13 cellular contexts compared by ENCODE assay signal in genomic region chr1:207327994-207328393, GRCh38. TPM values are rescaled to one million over a fixed set of nuclear protein-coding genes. Genes with fewer than 3 reads are reported as not detected.
DNase-seq lines count a peak whose midpoint lies in the region; ATAC-seq and TF ChIP-seq lines count a peak whose summit lies in the region.
"Had no signal": no experiment of that assay in that cellular context is flagged by ENCODE, and none has a peak within 500 bp of the region (broad histone marks: within the 10 kb centered on the region; RNA-seq: fewer than 3 reads in every experiment).

No MANE protein-coding gene starts in this region.

- peaks cover under 1% of the 10 kb centered on the region for H3K9me3 Mint-ChIP-seq in activated naive CD4-positive, alpha-beta T cell treated with anti-CD3 and anti-CD28 coated beads, Interleukin-2, amount 10 ng/mL, durations not matched to agents 7 days and 5 days
- H3K9me3 Mint-ChIP-seq in stimulated activated effector memory CD8-positive, alpha-beta T cell treated with anti-CD3 and anti-CD28 coated beads, Interleukin-12 subunit alpha, Interleukin-12 subunit beta, amount 100 ng/mL, for 72 hours: peaks cover under 1% of the 10 kb centered on the region

- H3K27me3 Mint-ChIP-seq in activated naive CD4-positive, alpha-beta T cell treated with anti-CD3 and anti-CD28 coated beads, Interleukin-2, amount 10 ng/mL, durations not matched to agents 7 days and 5 days: no peaks in the 10 kb centered on the region
- no peaks in the 10 kb centered on the region for H3K27me3 Mint-ChIP-seq in T-helper 17 cell
- H3K27me3 Mint-ChIP-seq: activated T-helper 17 cell treated with anti-CD3 and anti-CD28 coated beads, Interleukin-2, amount 50 U/mL, for 72 hours had no signal

- H3K27me3 ChIP-seq in vagina: no peaks in the 10 kb centered on the region

- H3K36me3 Mint-ChIP-seq in activated naive CD4-positive, alpha-beta T cell treated with anti-CD3 and anti-CD28 coated beads, Interleukin-2, amount 10 ng/mL, durations not matched to agents 7 days and 5 days: peaks cover 82% of the 10 kb centered on the region
- peaks cover 18% of the 10 kb centered on the region for H3K36me3 Mint-ChIP-seq in T-helper 17 cell (ENCODE audit: low read depth)
- H3K36me3 Mint-ChIP-seq in stimulated activated effector memory CD8-positive, alpha-beta T cell treated with anti-CD3 and anti-CD28 coated beads, Interleukin-12 subunit alpha, Interleukin-12 subunit beta, amount 100 ng/mL, for 72 hours: peaks cover 94% of the 10 kb centered on the region

- intact Hi-C loops in lower leg skin (cut with DNase I; ENCODE audit: low total_unique reads) (no loop called here), vagina (cut with DNase I) (no loop called here)

- H3K36me3 ChIP-seq in vagina: peaks cover 0 to 78% of the 10 kb centered on the region in 2 donors

- no peak for DNase-seq in activated naive CD4-positive, alpha-beta T cell treated with anti-CD3 and anti-CD28 coated beads, Interleukin-2, amount 10 ng/mL, durations not matched to agents 7 days and 5 days
- no peak for DNase-seq in activated naive CD4-positive, alpha-beta T cell treated with anti-CD3 and anti-CD28 coated beads, Interleukin-2, amount 50 U/mL, for 16 hours
- DNase-seq in T-helper 17 cell: no peak
- DNase-seq in erythroblast (lab: John Stamatoyannopoulos, UW): peak; percentile 27 to 33
- DNase-seq in stimulated activated effector memory CD8-positive, alpha-beta T cell treated with anti-CD3 and anti-CD28 coated beads, Interleukin-12 subunit alpha, Interleukin-12 subunit beta, amount 100 ng/mL, for 72 hours (ENCODE audit: low spot score in 2 of 2): no peak
- DNase-seq in lower leg skin (ENCODE audit: low spot score in 2 of 2): no peak
- no peak for DNase-seq in vagina (ENCODE audit: extremely low spot score in 2 of 2)
- DNase-seq: effector CD4-positive, alpha-beta T cell; hypothalamus; NCI-H1930 had no signal

- peaks cover 19% of the 10 kb centered on the region for H3K4me1 ChIP-seq in vagina

- H3K9me3 ChIP-seq in T-helper 17 cell (ENCODE audit: control insufficient read depth, low read length, poor library complexity, severe bottlenecking) (no peaks in the 10 kb centered on the region), vagina (no peaks in the 10 kb centered on the region)

- H3K4me3 ChIP-seq in lower leg skin (ENCODE audit: low read depth, poor library complexity, severe bottlenecking): no peak overlapping the region
- no peak overlapping the region for H3K4me3 ChIP-seq in vagina
- H3K4me3 ChIP-seq: skin epidermis had no signal

- H3K27ac ChIP-seq in vagina: no peak overlapping the region
- H3K27ac ChIP-seq: skin epidermis had no signal

- H3K27ac Mint-ChIP-seq in activated naive CD4-positive, alpha-beta T cell treated with anti-CD3 and anti-CD28 coated beads, Interleukin-2, amount 10 ng/mL, durations not matched to agents 7 days and 5 days: peak overlapping the region; percentile 28
- H3K27ac Mint-ChIP-seq in T-helper 17 cell: peak overlapping the region; percentile 19
- peak overlapping the region; percentile 36 for H3K27ac Mint-ChIP-seq in stimulated activated effector memory CD8-positive, alpha-beta T cell treated with anti-CD3 and anti-CD28 coated beads, Interleukin-12 subunit alpha, Interleukin-12 subunit beta, amount 100 ng/mL, for 72 hours
- H3K27ac Mint-ChIP-seq: activated T-helper 17 cell treated with anti-CD3 and anti-CD28 coated beads, Interleukin-2, amount 50 U/mL, for 72 hours had no signal

- ATAC-seq in T-helper 17 cell (no peak), HG03045 (IDR thresholded peaks at IDR 0.05; ENCODE audit: unreplicated experiment) (no peak)
- no peak for ATAC-seq in stimulated activated effector memory CD8-positive, alpha-beta T cell treated with anti-CD3 and anti-CD28 coated beads, Interleukin-12 subunit alpha, Interleukin-12 subunit beta, amount 100 ng/mL, for 72 hours
- ATAC-seq: activated T-helper 17 cell treated with anti-CD3 and anti-CD28 coated beads, Interleukin-2, amount 50 U/mL, for 72 hours had no signal

- peaks cover 73% of the 10 kb centered on the region for H3K4me1 Mint-ChIP-seq in activated naive CD4-positive, alpha-beta T cell treated with anti-CD3 and anti-CD28 coated beads, Interleukin-2, amount 10 ng/mL, durations not matched to agents 7 days and 5 days
- H3K4me1 Mint-ChIP-seq in T-helper 17 cell: peaks cover 22% of the 10 kb centered on the region
- peaks cover 40% of the 10 kb centered on the region for H3K4me1 Mint-ChIP-seq in stimulated activated effector memory CD8-positive, alpha-beta T cell treated with anti-CD3 and anti-CD28 coated beads, Interleukin-12 subunit alpha, Interleukin-12 subunit beta, amount 100 ng/mL, for 72 hours

- no peak overlapping the region for H3K4me3 Mint-ChIP-seq in activated naive CD4-positive, alpha-beta T cell treated with anti-CD3 and anti-CD28 coated beads, Interleukin-2, amount 10 ng/mL, durations not matched to agents 7 days and 5 days
- H3K4me3 Mint-ChIP-seq in T-helper 17 cell: peak overlapping the region; percentile 7
- no peak overlapping the region for H3K4me3 Mint-ChIP-seq in stimulated activated effector memory CD8-positive, alpha-beta T cell treated with anti-CD3 and anti-CD28 coated beads, Interleukin-12 subunit alpha, Interleukin-12 subunit beta, amount 100 ng/mL, for 72 hours
- H3K4me3 Mint-ChIP-seq: activated T-helper 17 cell treated with anti-CD3 and anti-CD28 coated beads, Interleukin-2, amount 50 U/mL, for 72 hours had no signal

- TF ChIP-seq POLR2A in erythroblast (IDR thresholded peaks at IDR 0.05; ENCODE audit: low read length) (no peak), lower leg skin (IDR thresholded peaks at IDR 0.05) (no peak), vagina (IDR thresholded peaks at IDR 0.05) (no peak)

- TF ChIP-seq CTCF in lower leg skin (IDR thresholded peaks at IDR 0.05): no peak
- TF ChIP-seq CTCF in vagina (IDR thresholded peaks at IDR 0.05): no peak

- CTCF ChIA-PET in activated naive CD4-positive, alpha-beta T cell treated with anti-CD3 and anti-CD28 coated beads, Interleukin-2, amount 10 ng/mL, durations not matched to agents 7 days and 5 days (lab: Charles Lee): no interaction called here

RNA-seq across cellular contexts. Expression of gene CD55, which starts 6.5 kb away (rescaled TPM):
- total RNA-seq in T-helper 17 cell: 100 to 1,000 TPM in 1 of 2 donors, 10 to 100 TPM in 1; 98.3 to 133 TPM
- total RNA-seq in lower leg skin: 100 to 1,000 TPM; 153 to 260 (median 238) TPM
- total RNA-seq in vagina: 106 TPM

Comparison
In these comparisons a context has a peak if more than half of its experiments do, and no peak if none do; other contexts are left out.
1. DNase-seq: peak in erythroblast (2 of 2); none in activated naive CD4-positive, alpha-beta T cell treated with anti-CD3 and anti-CD28 coated beads, Interleukin-2, amount 10 ng/mL, durations not matched to agents 7 days and 5 days (single experiment), activated naive CD4-positive, alpha-beta T cell treated with anti-CD3 and anti-CD28 coated beads, Interleukin-2, amount 50 U/mL, for 16 hours (single experiment), T-helper 17 cell (0 of 3), stimulated activated effector memory CD8-positive, alpha-beta T cell treated with anti-CD3 and anti-CD28 coated beads, Interleukin-12 subunit alpha, Interleukin-12 subunit beta, amount 100 ng/mL, for 72 hours (0 of 2), lower leg skin (0 of 2) and vagina (0 of 2).
2. Peak in every context shown above with its lines, with median percentiles within 50 percentile points of each other: H3K27ac Mint-ChIP-seq.